ENCODE assay signal across 17 cellular contexts in genomic region chr16:82638095-82638798, GRCh38. TPM values are rescaled to one million over a fixed set of nuclear protein-coding genes. Genes with fewer than 3 reads are reported as not detected.
DNase-seq lines count a peak whose midpoint lies in the region; ATAC-seq and TF ChIP-seq lines count a peak whose summit lies in the region.
"Had no signal": no experiment of that assay in that cellular context is flagged by ENCODE, and none has a peak within 500 bp of the region (broad histone marks: within the 10 kb centered on the region; RNA-seq: fewer than 3 reads in every experiment).

No MANE protein-coding gene starts in this region.

- H2BK12ac ChIP-seq in trophoblast cell (ENCODE audit: low read length): no peak overlapping the region

- H3K36me3 ChIP-seq in GM23338 (ENCODE audit: insufficient read depth): no peaks in the 10 kb centered on the region
- no peaks in the 10 kb centered on the region for H3K36me3 ChIP-seq in rectal smooth muscle tissue (ENCODE audit: control insufficient read depth, insufficient read depth, low read length)
- H3K36me3 ChIP-seq in trophoblast cell (ENCODE audit: control insufficient read depth in 1 of 2, insufficient read depth in 2 of 2, low read length in 2 of 2): no peaks in the 10 kb centered on the region

- H4K91ac ChIP-seq in trophoblast cell (ENCODE audit: low read depth, low read length): no peak overlapping the region

- H3K9me3 ChIP-seq in trophoblast cell (ENCODE audit: insufficient read depth, low read depth, low read length): no peaks in the 10 kb centered on the region

- H3K9me2 ChIP-seq in GM23338 (ENCODE audit: insufficient read depth): no peaks in the 10 kb centered on the region

- H3K4me2 ChIP-seq in GM23338: no peak overlapping the region
- H3K4me2 ChIP-seq in trophoblast cell (ENCODE audit: low read length): no peak overlapping the region
- H3K4me2 ChIP-seq: PC-9 had no signal

- no peak overlapping the region for H4K12ac ChIP-seq in trophoblast cell (ENCODE audit: low read depth, low read length)

- no peaks in the 10 kb centered on the region for H4K20me1 ChIP-seq in GM23338 (replicated peaks; ENCODE audit: insufficient read depth)

- H3F3A ChIP-seq in GM23338 (replicated peaks; ENCODE audit: low read depth): no peaks in the 10 kb centered on the region

- H3K4ac ChIP-seq in trophoblast cell (ENCODE audit: low read depth, low read length): no peak overlapping the region

- DNase-seq in GM23338 (ENCODE audit: low spot score) (no peak), fibroblast of pulmonary artery (ENCODE audit: low read depth) (peak; percentile 91), nucleus accumbens (lab: John Stamatoyannopoulos, UW) (no peak), HuH-7.5 (ENCODE audit: low spot score) (no peak), NCI-H1417 treated with DMSO at 0.1 percent for 48 hours (lab: John Stamatoyannopoulos, UW) (no peak), trophoblast cell (no peak)
- DNase-seq: activated CD8-positive, alpha-beta memory T cell treated with anti-CD3 and anti-CD28 coated beads for 24 hours; activated naive CD4-positive, alpha-beta T cell treated with anti-CD3 and anti-CD28 coated beads for 36 hours; cortex of kidney; head of caudate nucleus; NCI-H2171; PC-9; substantia nigra had no signal

- H3K4me1 Mint-ChIP-seq in GM23338: peaks cover 12% of the 10 kb centered on the region; the same call in 2 of the 3 replicates

- no peaks in the 10 kb centered on the region for H3K27me3 ChIP-seq in GM23338 (ENCODE audit: insufficient read depth)
- no peaks in the 10 kb centered on the region for H3K27me3 ChIP-seq in rectal smooth muscle tissue (ENCODE audit: control insufficient read depth, insufficient read depth, low read length)
- no peaks in the 10 kb centered on the region for H3K27me3 ChIP-seq in trophoblast cell (ENCODE audit: insufficient read depth, low read length)

- H3K4me3 ChIP-seq in GM23338 (no peak overlapping the region), fibroblast of pulmonary artery (replicated peaks; ENCODE audit: low read depth, low read length) (no peak overlapping the region), rectal smooth muscle tissue (ENCODE audit: low read length) (peak overlapping the region; percentile 1), trophoblast cell (ENCODE audit: low read depth, low read length) (no peak overlapping the region)
- H3K4me3 ChIP-seq: PC-9 had no signal

- no peak for ATAC-seq in GM23338
- ATAC-seq in SK-N-SH treated with all-trans-retinoic acid at 6 μM for 48 hours: peak; percentile 11; the same call in 1 of the 3 replicates
- ATAC-seq: HCT116 had no signal

- H2AK5ac ChIP-seq in trophoblast cell (ENCODE audit: low read length): no peak overlapping the region

- H2AFZ ChIP-seq in GM23338: no peak overlapping the region
- H2AFZ ChIP-seq in trophoblast cell (ENCODE audit: insufficient read depth, low read length, poor library complexity): no peak overlapping the region
- H2AFZ ChIP-seq: PC-9 had no signal

- no peaks in the 10 kb centered on the region; the same call in 2 of the 3 replicates for H3K9me3 Mint-ChIP-seq in GM23338
- H3K9me3 Mint-ChIP-seq: activated naive CD4-positive, alpha-beta T cell treated with anti-CD3 and anti-CD28 coated beads for 36 hours had no signal

- no peak overlapping the region for H3K18ac ChIP-seq in trophoblast cell (ENCODE audit: low read length)

- H3K79me2 ChIP-seq in GM23338 (replicated peaks; ENCODE audit: insufficient read depth) (no peaks in the 10 kb centered on the region), trophoblast cell (ENCODE audit: control insufficient read depth, insufficient read depth, low read length, poor library complexity) (no peaks in the 10 kb centered on the region)

- H3K27ac ChIP-seq in GM23338 (ENCODE audit: low read depth) (no peak overlapping the region), rectal smooth muscle tissue (ENCODE audit: low read depth, low read length) (no peak overlapping the region), trophoblast cell (ENCODE audit: low read depth, low read length) (no peak overlapping the region)
- H3K27ac ChIP-seq: PC-9 had no signal

- no peak overlapping the region for H3K4me3 Mint-ChIP-seq in GM23338
- H3K4me3 Mint-ChIP-seq: activated naive CD4-positive, alpha-beta T cell treated with anti-CD3 and anti-CD28 coated beads for 36 hours had no signal

- H3K9ac ChIP-seq in rectal smooth muscle tissue (ENCODE audit: low read length) (no peak overlapping the region), trophoblast cell (ENCODE audit: low read length) (no peak overlapping the region)

- H3K36me3 Mint-ChIP-seq in GM23338 (ENCODE audit: low read depth): no peaks in the 10 kb centered on the region

- H2BK5ac ChIP-seq in trophoblast cell (ENCODE audit: low read depth, low read length, poor library complexity): no peak overlapping the region

- H3K14ac ChIP-seq in trophoblast cell (ENCODE audit: low read length): no peak overlapping the region

- no peak overlapping the region for H3K23ac ChIP-seq in trophoblast cell (ENCODE audit: low read length)

- peaks cover 2% of the 10 kb centered on the region for H3K27me3 Mint-ChIP-seq in GM23338 (ENCODE audit: insufficient read depth, low read depth, poor library complexity)
- H3K27me3 Mint-ChIP-seq: progenitor cell of endocrine pancreas had no signal

- H3K79me1 ChIP-seq in trophoblast cell (ENCODE audit: low read length): peaks cover 6% of the 10 kb centered on the region

- no peak overlapping the region for H2BK120ac ChIP-seq in trophoblast cell (ENCODE audit: insufficient read depth, low read length, poor library complexity)

- 0 out of 2 replicates have a peak overlapping the region, but pooled peaks have one; percentile 39 for H3K27ac Mint-ChIP-seq in GM23338
- H3K27ac Mint-ChIP-seq: activated naive CD4-positive, alpha-beta T cell treated with anti-CD3 and anti-CD28 coated beads for 36 hours had no signal

- TF ChIP-seq CTCF in GM23338 (conservative IDR thresholded peaks at IDR 0.05; ENCODE audit: low read depth in 2 of 2) (no peak), fibroblast of pulmonary artery (IDR thresholded peaks at IDR 0.05; ENCODE audit: low read length, missing control alignments) (no peak)

- H3K4me1 ChIP-seq in GM23338 (ENCODE audit: insufficient read depth) (peaks cover 8% of the 10 kb centered on the region; the same call in 1 of the 2 replicates), rectal smooth muscle tissue (ENCODE audit: control insufficient read depth, insufficient read depth, low read length) (no peaks in the 10 kb centered on the region), trophoblast cell (ENCODE audit: control insufficient read depth in 1 of 2, insufficient read depth in 2 of 2, low read length in 2 of 2) (peaks cover 4 to 12% of the 10 kb centered on the region in 2 experiments)

- H4K8ac ChIP-seq in trophoblast cell (ENCODE audit: low read depth, low read length): no peak overlapping the region

- WGBS in trophoblast cell (ENCODE audit: extremely low coverage, insufficient coverage, insufficient read length): no CpG with 5 or more reads among the region's 4 CpGs

TF ChIP-seq in SK-N-SH treated with all-trans-retinoic acid at 6 μM for 48 hours, 23 proteins besides CTCF, POLR2A, EP300 and RAD21:
- TF ChIP-seq OSR1 (CRISPR knock-in tag; IDR thresholded peaks at IDR 0.05): no peak
- TF ChIP-seq TSHZ2 (CRISPR knock-in tag; IDR thresholded peaks at IDR 0.05): no peak
- TF ChIP-seq TCF4 (CRISPR knock-in tag; IDR thresholded peaks at IDR 0.05; ENCODE audit: borderline replicate concordance): no peak

RNA-seq across cellular contexts. Expression of gene CDH13, which starts 11.5 kb away (rescaled TPM):
- 4.4 and 13.6 TPM in 2 replicates for total RNA-seq in GM23338 (2014; rRNA removed; shearing (Covaris generic))
- polyA plus RNA-seq in GM23338 (2016; fragmentation: Nextera tagmentation; extraction: Ambion mirVana): 1.2 and 1.6 TPM in 2 replicates
- polyA plus RNA-seq in trophoblast cell (2013): 11.5 and 11.7 TPM in 2 replicates
- total RNA-seq: activated naive CD4-positive, alpha-beta T cell treated with anti-CD3 and anti-CD28 coated beads for 36 hours had no signal
